In the genomic region with DNA sequence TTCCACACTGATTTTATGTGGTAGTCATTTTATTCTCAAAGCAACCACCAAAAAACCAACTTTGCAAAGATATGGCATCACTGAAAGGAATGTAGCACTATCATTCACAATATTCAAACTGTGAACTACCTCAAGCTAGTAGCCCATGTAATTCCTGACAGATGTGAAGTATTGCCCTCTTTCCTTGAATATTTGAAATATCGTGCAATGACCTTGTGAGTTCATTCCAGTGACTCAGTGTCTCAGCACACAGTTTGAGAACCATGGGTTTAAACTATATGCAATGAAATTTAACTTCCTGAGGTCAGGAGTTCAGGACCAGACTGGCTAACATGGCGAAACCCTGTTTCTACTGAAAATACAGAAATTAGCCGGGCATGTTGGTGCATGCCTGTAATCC, we compare ENCODE assay signal across 1 cellular context.
TF ChIP-seq lines count a peak whose summit lies in the region.

No MANE protein-coding gene starts in this region.

TF ChIP-seq in IMR-90, 13 proteins besides CTCF, POLR2A, EP300 and RAD21:
- no peak for TF ChIP-seq MAZ (IDR thresholded peaks at IDR 0.05; ENCODE audit: borderline replicate concordance, low read depth, low read length)
- no peak for TF ChIP-seq CHD1 (IDR thresholded peaks at IDR 0.05; ENCODE audit: low read depth, low read length)
- no peak for TF ChIP-seq SMC3 (IDR thresholded peaks at IDR 0.05; ENCODE audit: low read depth, low read length)
- TF ChIP-seq NFE2L2 (IDR thresholded peaks at IDR 0.05; ENCODE audit: low read depth, low read length) = no peak
- no peak for TF ChIP-seq MAFK (IDR thresholded peaks at IDR 0.05; ENCODE audit: low read depth, low read length)
- no peak for TF ChIP-seq MXI1 (IDR thresholded peaks at IDR 0.05; ENCODE audit: borderline replicate concordance, low read depth, low read length)
- TF ChIP-seq RCOR1 (IDR thresholded peaks at IDR 0.05; ENCODE audit: insufficient replicate concordance, low read length) = no peak
- TF ChIP-seq, protein P1, sequence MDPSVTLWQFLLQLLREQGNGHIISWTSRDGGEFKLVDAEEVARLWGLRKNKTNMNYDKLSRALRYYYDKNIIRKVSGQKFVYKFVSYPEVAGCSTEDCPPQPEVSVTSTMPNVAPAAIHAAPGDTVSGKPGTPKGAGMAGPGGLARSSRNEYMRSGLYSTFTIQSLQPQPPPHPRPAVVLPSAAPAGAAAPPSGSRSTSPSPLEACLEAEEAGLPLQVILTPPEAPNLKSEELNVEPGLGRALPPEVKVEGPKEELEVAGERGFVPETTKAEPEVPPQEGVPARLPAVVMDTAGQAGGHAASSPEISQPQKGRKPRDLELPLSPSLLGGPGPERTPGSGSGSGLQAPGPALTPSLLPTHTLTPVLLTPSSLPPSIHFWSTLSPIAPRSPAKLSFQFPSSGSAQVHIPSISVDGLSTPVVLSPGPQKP (IDR thresholded peaks at IDR 0.05; ENCODE audit: borderline replicate concordance, low read depth, low read length) = no peak
- TF ChIP-seq CEBPB (IDR thresholded peaks at IDR 0.05; ENCODE audit: low read depth, low read length) = no peak
- no peak for TF ChIP-seq FOS (IDR thresholded peaks at IDR 0.05; ENCODE audit: low read depth, low read length)
- TF ChIP-seq BHLHE40 (IDR thresholded peaks at IDR 0.05; ENCODE audit: low read depth, low read length) = no peak
- TF ChIP-seq, protein P2, sequence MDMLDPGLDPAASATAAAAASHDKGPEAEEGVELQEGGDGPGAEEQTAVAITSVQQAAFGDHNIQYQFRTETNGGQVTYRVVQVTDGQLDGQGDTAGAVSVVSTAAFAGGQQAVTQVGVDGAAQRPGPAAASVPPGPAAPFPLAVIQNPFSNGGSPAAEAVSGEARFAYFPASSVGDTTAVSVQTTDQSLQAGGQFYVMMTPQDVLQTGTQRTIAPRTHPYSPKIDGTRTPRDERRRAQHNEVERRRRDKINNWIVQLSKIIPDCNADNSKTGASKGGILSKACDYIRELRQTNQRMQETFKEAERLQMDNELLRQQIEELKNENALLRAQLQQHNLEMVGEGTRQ (IDR thresholded peaks at IDR 0.05; ENCODE audit: low read depth, low read length) = no peak
- TF ChIP-seq RFX5 (IDR thresholded peaks at IDR 0.05; ENCODE audit: low read depth, low read length) = no peak
